In genomic region chr10:70528726-70529362, GRCh38 we compare ENCODE assay signal across 8 cellular contexts. TPM values are rescaled to one million over a fixed set of nuclear protein-coding genes. Genes with fewer than 3 reads are reported as not detected.
A peak's percentile ranks its signal among the peaks of the same experiment; 100 is the strongest.
DNase-seq lines count a peak whose midpoint lies in the region; ATAC-seq, FAIRE-seq and TF ChIP-seq lines count a peak whose summit lies in the region.

No MANE protein-coding gene starts in this region.

- POLR2A ChIA-PET in activated CD4-positive, alpha-beta memory T cell treated with anti-CD3 and anti-CD28 coated beads for 36 hours (lab: Charles Lee), result no interaction called here

- H3K27me3 ChIP-seq in H9 (ENCODE audit: insufficient read depth, low read length) (no peaks in the 10 kb centered on the region), Peyer's patch (no peaks in the 10 kb centered on the region)

- no peaks in the 10 kb centered on the region for H4K20me1 ChIP-seq in H9 (ENCODE audit: control insufficient read depth, insufficient read depth, insufficient read length)

- no peak overlapping the region for H3K4me3 Mint-ChIP-seq in H9
- no peak overlapping the region for H3K4me3 Mint-ChIP-seq in activated CD4-positive, alpha-beta memory T cell treated with anti-CD3 and anti-CD28 coated beads for 36 hours

- H3K27ac ChIP-seq in H9 (ENCODE audit: insufficient read length, low read depth, low read length) (no peak overlapping the region), Peyer's patch (no peak overlapping the region)

- no peak overlapping the region for H3K4me2 ChIP-seq in H9 (ENCODE audit: insufficient read depth, insufficient read length, low read length)

- H3K27me3 Mint-ChIP-seq in H9 (ENCODE audit: low read depth), result no peaks in the 10 kb centered on the region
- H3K27me3 Mint-ChIP-seq in activated CD4-positive, alpha-beta memory T cell treated with anti-CD3 and anti-CD28 coated beads for 36 hours, result no peaks in the 10 kb centered on the region

- no peak overlapping the region for H2BK120ac ChIP-seq in H9 (ENCODE audit: low read depth, low read length, poor library complexity, severe bottlenecking)

- no peak overlapping the region for H3K23ac ChIP-seq in H9 (ENCODE audit: insufficient read length, low read depth, low read length)

- no peaks in the 10 kb centered on the region for H3K9me3 ChIP-seq in H9 (ENCODE audit: control insufficient read depth, low read depth, low read length)
- H3K9me3 ChIP-seq in Peyer's patch, result no peaks in the 10 kb centered on the region

- no peak overlapping the region for H3K14ac ChIP-seq in H9 (ENCODE audit: insufficient read depth, low read length)

- H3K79me2 ChIP-seq in H9 (ENCODE audit: insufficient read depth, low read length), result no peaks in the 10 kb centered on the region; the same call in 1 of the 2 replicates

- H3K79me1 ChIP-seq in H9 (ENCODE audit: insufficient read depth, low read depth, low read length, poor library complexity, severe bottlenecking), result no peaks in the 10 kb centered on the region

- H3K27ac Mint-ChIP-seq in H9, result peak overlapping the region in 2 of 3 experiments; percentile 13 to 25; a peak in 1 of 7 replicates
- H3K27ac Mint-ChIP-seq in activated CD4-positive, alpha-beta memory T cell treated with anti-CD3 and anti-CD28 coated beads for 36 hours, result no peak overlapping the region

- no peak for TF ChIP-seq POLR2A in Peyer's patch (IDR thresholded peaks at IDR 0.05)

- FAIRE-seq in TTC549 (lab: Jason Lieb, UNC), result peak; percentile 86

- H2BK12ac ChIP-seq in H9 (ENCODE audit: insufficient read length, low read depth, low read length), result no peak overlapping the region

- H4K8ac ChIP-seq in H9 (replicated peaks; ENCODE audit: insufficient read length, low read depth, low read length), result no peak overlapping the region

- no peak overlapping the region for H2BK20ac ChIP-seq in H9 (ENCODE audit: low read depth, low read length, poor library complexity, severe bottlenecking)

- no peak overlapping the region for H3K56ac ChIP-seq in H9 (ENCODE audit: insufficient read length, low read depth, low read length)

- H3K4ac ChIP-seq in H9 (ENCODE audit: low read depth, low read length), result no peak overlapping the region

- H3K9me3 Mint-ChIP-seq in H9, result no peaks in the 10 kb centered on the region
- H3K9me3 Mint-ChIP-seq in activated CD4-positive, alpha-beta memory T cell treated with anti-CD3 and anti-CD28 coated beads for 36 hours, result no peaks in the 10 kb centered on the region

- CTCF ChIA-PET in activated CD4-positive, alpha-beta memory T cell treated with anti-CD3 and anti-CD28 coated beads for 36 hours (lab: Charles Lee), result interaction anchor here (0.7 to 3.5 kb wide), 3 partner anchors 68 to 124 kb away, joined by 3 to 18 read pairs (median 3); partner anchors contain the start of genes EIF4EBP2 and PRF1

- H3K23me2 ChIP-seq in H9 (ENCODE audit: insufficient read length, low read depth, low read length, poor library complexity, severe bottlenecking), result no peaks in the 10 kb centered on the region

- H3K4me1 Mint-ChIP-seq in H9, result peaks cover 2 to 6% of the 10 kb centered on the region in 2 experiments; a peak in 2 of 4 replicates
- H3K4me1 Mint-ChIP-seq in activated CD4-positive, alpha-beta memory T cell treated with anti-CD3 and anti-CD28 coated beads for 36 hours (ENCODE audit: low read depth), result no peaks in the 10 kb centered on the region

- no peak overlapping the region for H2AFZ ChIP-seq in H9 (ENCODE audit: low read length)

- no peak for ATAC-seq in GM21723 (IDR thresholded peaks at IDR 0.05; ENCODE audit: unreplicated experiment)

- intact Hi-C loops in activated CD4-positive, alpha-beta memory T cell treated with anti-CD3 and anti-CD28 coated beads for 36 hours (cut with micrococcal nuclease), result no loop called here

- no peak overlapping the region for H3K4me3 ChIP-seq in Peyer's patch

- H3T11ph ChIP-seq in H9 (ENCODE audit: low read length), result no peak overlapping the region

- H4K5ac ChIP-seq in H9 (ENCODE audit: insufficient read length, low read depth, low read length), result no peak overlapping the region

- no peak overlapping the region for H2BK5ac ChIP-seq in H9 (ENCODE audit: insufficient read length, low read length)

- TF ChIP-seq CTCF in H9 (conservative IDR thresholded peaks at IDR 0.05) (no peak), Peyer's patch (IDR thresholded peaks at IDR 0.05) (no peak)

- no CpG with 5 or more reads among the region's 11 CpGs for WGBS in H9 (ENCODE audit: extremely low coverage, insufficient read length, low lambda C conversion rate)

- no peak overlapping the region for H4K91ac ChIP-seq in H9 (ENCODE audit: insufficient read length, low read depth, low read length)

- H3K36me3 ChIP-seq in Peyer's patch, result no peaks in the 10 kb centered on the region

- no peak overlapping the region for H3K9ac ChIP-seq in H9 (ENCODE audit: extremely low read depth, insufficient read length, low read length)

- no peak overlapping the region for H3K18ac ChIP-seq in H9 (ENCODE audit: insufficient read length, low read depth, low read length)

- H2AK5ac ChIP-seq in H9 (ENCODE audit: insufficient read length, low read length), result no peak overlapping the region

- peaks cover 0 to 8% (median 5%) of the 10 kb centered on the region in 3 experiments; a peak in 5 of 7 replicates for H3K36me3 Mint-ChIP-seq in H9 (ENCODE audit: insufficient read depth in 1 of 3, low read depth in 3 of 3)
- no peaks in the 10 kb centered on the region for H3K36me3 Mint-ChIP-seq in activated CD4-positive, alpha-beta memory T cell treated with anti-CD3 and anti-CD28 coated beads for 36 hours

- DNase-seq in COLO829 (ENCODE audit: low spot score) (peak; percentile 24), H9 (peak; percentile 55), iPS-NIHi11 (ENCODE audit: low spot score) (peak; percentile 82), NCI-H2029 treated with DMSO at 0.1 percent for 48 hours (lab: John Stamatoyannopoulos, UW) (no peak), Peyer's patch (no peak)
- DNase-seq in activated CD4-positive, alpha-beta memory T cell treated with anti-CD3 and anti-CD28 coated beads for 36 hours, result no peak

- H2BK15ac ChIP-seq in H9 (ENCODE audit: low read depth, low read length), result no peak overlapping the region

- no peaks in the 10 kb centered on the region for H3K4me1 ChIP-seq in H9 (ENCODE audit: insufficient read depth, low read length)
- no peaks in the 10 kb centered on the region for H3K4me1 ChIP-seq in Peyer's patch

RNA-seq across cellular contexts. Expression of gene PALD1, which starts 50.3 kb away (rescaled TPM):
- total RNA-seq in H9 (2021), result 21.1 and 21.6 TPM in 2 replicates
- under 1 TPM; 0.41 to 0.48 TPM for total RNA-seq in activated CD4-positive, alpha-beta memory T cell treated with anti-CD3 and anti-CD28 coated beads for 36 hours
- 10 to 100 TPM in 1 of 4 donors, 1 to 10 TPM in 3; 1.2 to 15.7 (median 3.6) TPM for total RNA-seq in Peyer's patch

Comparison
In these comparisons a context has a peak if more than half of its experiments do, and no peak if none do; other contexts are left out.
1. DNase-seq: peak in COLO829 (single experiment), H9 (single experiment) and iPS-NIHi11 (single experiment); none in NCI-H2029 treated with DMSO at 0.1 percent for 48 hours (single experiment), activated CD4-positive, alpha-beta memory T cell treated with anti-CD3 and anti-CD28 coated beads for 36 hours (single experiment) and Peyer's patch (0 of 3).